Comparison of ENCODE assay signal across 26 cellular contexts in genomic region chr17:77215281-77215680, GRCh38.
DNase-seq lines count a peak whose midpoint lies in the region; ATAC-seq and TF ChIP-seq lines count a peak whose summit lies in the region.
"Had no signal": no experiment of that assay in that cellular context is flagged by ENCODE, and none has a peak within 500 bp of the region (broad histone marks: within the 10 kb centered on the region; RNA-seq: fewer than 3 reads in every experiment).

No MANE protein-coding gene starts in this region.

- in situ Hi-C loops in mammary epithelial cell (cut with MboI; ENCODE audit: low sequenced_read_pairs in 2 of 2) = no loop called here

- ATAC-seq in upper lobe of left lung (ENCODE audit: low FRiP score in 2 of 2) (no peak), GM21390 (IDR thresholded peaks at IDR 0.05; ENCODE audit: unreplicated experiment) (no peak)
- no peak for ATAC-seq in activated naive CD8-positive, alpha-beta T cell treated with anti-CD3 and anti-CD28 coated beads, Interleukin-2, amount 50 U/mL, for 24 hours
- ATAC-seq: activated CD4-positive, CD25-positive, alpha-beta regulatory T cell treated with anti-CD3 and anti-CD28 coated beads, Interleukin-2, amount 50 U/mL, for 24 hours had no signal

- no peak overlapping the region for H3K27ac ChIP-seq in mammary epithelial cell (ENCODE audit: insufficient read depth, low read depth, low read length)
- no peak overlapping the region for H3K27ac ChIP-seq in osteoblast (ENCODE audit: low read depth, low read length)
- peak overlapping the region in 3 of 4 donors; percentile 15 to 77 (median 52) for H3K27ac ChIP-seq in upper lobe of left lung
- H3K27ac ChIP-seq: cardiac muscle cell, skin epidermis, uterus had no signal

- H3K9ac ChIP-seq in mammary epithelial cell (ENCODE audit: insufficient read depth, low read length) = no peak overlapping the region

- H4K20me1 ChIP-seq in mammary epithelial cell (ENCODE audit: insufficient read depth, low read length) = no peaks in the 10 kb centered on the region
- H4K20me1 ChIP-seq in osteoblast (ENCODE audit: insufficient read depth, low read length) = no peaks in the 10 kb centered on the region

- no peak for TF ChIP-seq POLR2A in upper lobe of left lung (IDR thresholded peaks at IDR 0.05)

- H3K27me3 ChIP-seq in mammary epithelial cell (ENCODE audit: insufficient read depth, low read length) = no peaks in the 10 kb centered on the region
- H3K27me3 ChIP-seq in osteoblast (ENCODE audit: insufficient read depth, low read length) = no peaks in the 10 kb centered on the region
- no peaks in the 10 kb centered on the region for H3K27me3 ChIP-seq in upper lobe of left lung
- H3K27me3 ChIP-seq: cardiac muscle cell, gastrocnemius medialis, MG63, uterus had no signal

- H3K9me3 ChIP-seq in mammary epithelial cell (replicated peaks; ENCODE audit: insufficient read depth, low read length) (no peaks in the 10 kb centered on the region), osteoblast (ENCODE audit: low read depth, low read length) (no peaks in the 10 kb centered on the region), upper lobe of left lung (no peaks in the 10 kb centered on the region)
- H3K9me3 ChIP-seq: gastrocnemius medialis, MG63, uterus had no signal

- H3K4me2 ChIP-seq in mammary epithelial cell (ENCODE audit: insufficient read depth, low read depth, low read length) = no peak overlapping the region
- H3K4me2 ChIP-seq in osteoblast (ENCODE audit: insufficient read depth, low read length) = no peak overlapping the region

- no peak overlapping the region for H3K4me3 ChIP-seq in mammary epithelial cell (replicated peaks in 1 of 3; ENCODE audit: insufficient read depth in 1 of 3, low read depth in 2 of 3, low read length in 3 of 3)
- no peak overlapping the region for H3K4me3 ChIP-seq in osteoblast (ENCODE audit: insufficient read depth, low read length)
- no peak overlapping the region for H3K4me3 ChIP-seq in upper lobe of left lung
- H3K4me3 ChIP-seq: cardiac muscle cell, gastrocnemius medialis, MG63, skin epidermis, uterus had no signal

- H3K9me3 Mint-ChIP-seq in MCF 10A (ENCODE audit: unreplicated experiment) (no peaks in the 10 kb centered on the region), chondrocyte (ENCODE audit: low read depth) (no peaks in the 10 kb centered on the region)
- H3K9me3 Mint-ChIP-seq in activated naive CD8-positive, alpha-beta T cell treated with anti-CD3 and anti-CD28 coated beads, Interleukin-2, amount 50 U/mL, for 24 hours = no peaks in the 10 kb centered on the region
- H3K9me3 Mint-ChIP-seq: activated CD4-positive, alpha-beta memory T cell treated with anti-CD3 and anti-CD28 coated beads for 36 hours; activated naive CD4-positive, alpha-beta T cell treated with anti-CD3 and anti-CD28 coated beads, Interleukin-2, amount 50 U/mL, for 72 hours; CD4-positive, alpha-beta memory T cell; dendritic cell treated with granulocyte-macrophage colony-stimulating factor and Interleukin-4, amounts not matched to agents 40 ng/mL and 50 ng/mL, for 4 days; mesothelial cell of epicardium; naive B cell had no signal

- H3K36me3 ChIP-seq in mammary epithelial cell (ENCODE audit: insufficient read depth, low read length) (peaks cover 45% of the 10 kb centered on the region), osteoblast (ENCODE audit: insufficient read depth, low read length) (peaks cover 80% of the 10 kb centered on the region), upper lobe of left lung (peaks cover 40 to 81% (median 65%) of the 10 kb centered on the region in 4 donors)
- H3K36me3 ChIP-seq: uterus had no signal

- TF ChIP-seq EP300 in upper lobe of left lung (IDR thresholded peaks at IDR 0.05) = no peak

- peaks cover 53% of the 10 kb centered on the region for H3K36me3 Mint-ChIP-seq in MCF 10A (ENCODE audit: insufficient read depth, unreplicated experiment)
- peaks cover 37% of the 10 kb centered on the region for H3K36me3 Mint-ChIP-seq in chondrocyte (ENCODE audit: low read depth)
- peaks cover 27% of the 10 kb centered on the region for H3K36me3 Mint-ChIP-seq in activated naive CD8-positive, alpha-beta T cell treated with anti-CD3 and anti-CD28 coated beads, Interleukin-2, amount 50 U/mL, for 24 hours (ENCODE audit: low read depth)

- H2AFZ ChIP-seq in mammary epithelial cell (ENCODE audit: low read depth, low read length) (no peak overlapping the region), osteoblast (ENCODE audit: low read length) (no peak overlapping the region)

- DNase-seq in MCF 10A (ENCODE audit: unreplicated experiment) (no peak), mammary epithelial cell (no peak), chondrocyte (ENCODE audit: low spot score) (peak; percentile 60), osteoblast (ENCODE audit: insufficient read length, low spot score, missing footprints) (peak; percentile 3), upper lobe of left lung (no peak), foreskin melanocyte (no peak)
- no peak for DNase-seq in activated naive CD8-positive, alpha-beta T cell treated with anti-CD3 and anti-CD28 coated beads, Interleukin-2, amount 50 U/mL, for 24 hours
- DNase-seq: GOT3; naive B cell; NCI-H1417 treated with DMSO at 0.1 percent for 48 hours; NCI-H2081; NCI-H748 treated with DMSO at 0.1 percent for 48 hours; stimulated activated CD4-positive, alpha-beta T cell treated with anti-CD3 and anti-CD28 coated beads, Interleukin-2, amount 100 ng/mL, for 24 hours; T-helper 1 cell; uterus had no signal

- POLR2A ChIA-PET in MCF 10A (lab: Yijun Ruan, JAX) = interaction anchor here (1.2 kb wide), 1 partner anchor 38 kb away, joined by 3 read pairs; no protein-coding TSS in a partner anchor

- dilution Hi-C loops in mammary epithelial cell (cut with HindIII; ENCODE audit: low sequenced_read_pairs) = no loop called here

- CTCF ChIA-PET in MCF 10A (lab: Yijun Ruan, JAX) (interaction anchor here (0.5 to 0.7 kb wide), 2 partner anchors 83 to 196 kb away, joined by 3 to 6 read pairs; no protein-coding TSS in a partner anchor), mammary epithelial cell (lab: Charles Lee; ENCODE audit: low non-redundant PET) (no interaction called here)

- H3K79me2 ChIP-seq in mammary epithelial cell (ENCODE audit: insufficient read depth, low read length) = peaks cover 7% of the 10 kb centered on the region
- H3K79me2 ChIP-seq in osteoblast (ENCODE audit: insufficient read depth, low read length) = peaks cover 5% of the 10 kb centered on the region

- no peaks in the 10 kb centered on the region for H3K4me1 Mint-ChIP-seq in MCF 10A (ENCODE audit: insufficient read depth, unreplicated experiment)
- peaks cover 4% of the 10 kb centered on the region for H3K4me1 Mint-ChIP-seq in chondrocyte (ENCODE audit: low read depth)
- peaks cover 8% of the 10 kb centered on the region for H3K4me1 Mint-ChIP-seq in activated naive CD8-positive, alpha-beta T cell treated with anti-CD3 and anti-CD28 coated beads, Interleukin-2, amount 50 U/mL, for 24 hours
- H3K4me1 Mint-ChIP-seq: mesothelial cell of epicardium had no signal

- no peaks in the 10 kb centered on the region for H3K4me1 ChIP-seq in mammary epithelial cell (ENCODE audit: insufficient read depth, low read length)
- H3K4me1 ChIP-seq in osteoblast (ENCODE audit: insufficient read depth, low read length) = no peaks in the 10 kb centered on the region
- H3K4me1 ChIP-seq in upper lobe of left lung = peaks cover 10 to 24% (median 17%) of the 10 kb centered on the region in 4 donors
- H3K4me1 ChIP-seq: uterus had no signal

- BruUV-seq in MCF 10A (replicated peaks; lab: Mats Ljungman, UMichigan) = TSS peak; percentile 32
- no TSS peak for BruUV-seq in mammary epithelial cell (replicated peaks; lab: Mats Ljungman, UMichigan)

- WGBS in mammary epithelial cell (ENCODE audit: low coverage, missing lambda C conversion rate) = 96% methylated on average over 14 of the region's 16 CpGs
- WGBS in upper lobe of left lung, 2 donors = 90 to 91% methylated on average over 13 to 16 of the region's 16 CpGs

- intact Hi-C loops in MCF 10A (cut with micrococcal nuclease) = no loop called here
- intact Hi-C loops in mammary epithelial cell (cut with micrococcal nuclease) = no loop called here

- H3K27ac Mint-ChIP-seq in MCF 10A (ENCODE audit: low read depth, unreplicated experiment) = no peak overlapping the region
- H3K27ac Mint-ChIP-seq in chondrocyte (ENCODE audit: unreplicated experiment) = no peak overlapping the region
- H3K27ac Mint-ChIP-seq in activated naive CD8-positive, alpha-beta T cell treated with anti-CD3 and anti-CD28 coated beads, Interleukin-2, amount 50 U/mL, for 24 hours = no peak overlapping the region
- H3K27ac Mint-ChIP-seq: activated CD4-positive, alpha-beta memory T cell treated with anti-CD3 and anti-CD28 coated beads for 36 hours; activated naive CD4-positive, alpha-beta T cell treated with anti-CD3 and anti-CD28 coated beads, Interleukin-2, amount 50 U/mL, for 72 hours; dendritic cell treated with granulocyte-macrophage colony-stimulating factor and Interleukin-4, amounts not matched to agents 40 ng/mL and 50 ng/mL, for 4 days; mesothelial cell of epicardium; naive B cell had no signal

- H3K4me3 Mint-ChIP-seq in MCF 10A (ENCODE audit: unreplicated experiment) = no peak overlapping the region
- no peak overlapping the region for H3K4me3 Mint-ChIP-seq in chondrocyte (ENCODE audit: unreplicated experiment)
- H3K4me3 Mint-ChIP-seq in activated naive CD8-positive, alpha-beta T cell treated with anti-CD3 and anti-CD28 coated beads, Interleukin-2, amount 50 U/mL, for 24 hours = no peak overlapping the region
- H3K4me3 Mint-ChIP-seq: activated CD4-positive, alpha-beta memory T cell treated with anti-CD3 and anti-CD28 coated beads for 36 hours; CD4-positive, alpha-beta memory T cell; dendritic cell treated with granulocyte-macrophage colony-stimulating factor and Interleukin-4, amounts not matched to agents 40 ng/mL and 50 ng/mL, for 4 days; mesothelial cell of epicardium had no signal

- TF ChIP-seq CTCF in MCF 10A (IDR thresholded peaks at IDR 0.05; ENCODE audit: unreplicated experiment) (no peak), mammary epithelial cell (conservative IDR thresholded peaks at IDR 0.05 in 1 of 2, IDR thresholded peaks at IDR 0.05 in 1 of 2; ENCODE audit: extremely low read depth in 1 of 2, insufficient read depth in 1 of 2, low read depth in 1 of 2, low read length in 2 of 2) (no peak), chondrocyte (IDR thresholded peaks at IDR 0.05) (no peak), osteoblast (IDR thresholded peaks at IDR 0.05; ENCODE audit: extremely low read depth, low read depth, low read length) (no peak), upper lobe of left lung (IDR thresholded peaks at IDR 0.05) (no peak)

- no peaks in the 10 kb centered on the region for H3K27me3 Mint-ChIP-seq in MCF 10A (ENCODE audit: insufficient read depth, unreplicated experiment)
- no peaks in the 10 kb centered on the region for H3K27me3 Mint-ChIP-seq in chondrocyte (ENCODE audit: low read depth)
- H3K27me3 Mint-ChIP-seq in activated naive CD8-positive, alpha-beta T cell treated with anti-CD3 and anti-CD28 coated beads, Interleukin-2, amount 50 U/mL, for 24 hours = no peaks in the 10 kb centered on the region
- H3K27me3 Mint-ChIP-seq: activated CD4-positive, alpha-beta memory T cell treated with anti-CD3 and anti-CD28 coated beads for 36 hours; CD4-positive, alpha-beta memory T cell; dendritic cell treated with granulocyte-macrophage colony-stimulating factor and Interleukin-4, amounts not matched to agents 40 ng/mL and 50 ng/mL, for 4 days had no signal

Comparison
In these comparisons a context has a peak if more than half of its experiments do, and no peak if none do; other contexts are left out.
1. DNase-seq: peak in chondrocyte (single experiment) and osteoblast (single experiment); none in MCF 10A (single experiment), mammary epithelial cell (single experiment), upper lobe of left lung (0 of 2), foreskin melanocyte (single experiment) and activated naive CD8-positive, alpha-beta T cell treated with anti-CD3 and anti-CD28 coated beads, Interleukin-2, amount 50 U/mL, for 24 hours (single experiment).
2. H3K27ac ChIP-seq: peak in upper lobe of left lung (3 of 4); none in mammary epithelial cell (single experiment) and osteoblast (single experiment).